11 cellular contexts compared by ENCODE assay signal in genomic region chr1:218380125-218380977, GRCh38. TPM values are rescaled to one million over a fixed set of nuclear protein-coding genes. Genes with fewer than 3 reads are reported as not detected.
DNase-seq lines count a peak whose midpoint lies in the region; ATAC-seq and TF ChIP-seq lines count a peak whose summit lies in the region.
"Had no signal": no experiment of that assay in that cellular context is flagged by ENCODE, and none has a peak within 500 bp of the region (broad histone marks: within the 10 kb centered on the region; RNA-seq: fewer than 3 reads in every experiment).

No MANE protein-coding gene starts in this region.

- H3K27ac Mint-ChIP-seq in natural killer cell, result no peak overlapping the region
- H3K27ac Mint-ChIP-seq in activated naive CD8-positive, alpha-beta T cell treated with anti-CD3 and anti-CD28 coated beads for 36 hours, result no peak overlapping the region

- H3K27me3 ChIP-seq in HCT116 (ENCODE audit: insufficient read depth, low read length) (peaks cover 10% of the 10 kb centered on the region; the same call in 1 of the 2 replicates), SJCRH30 (no peaks in the 10 kb centered on the region), foreskin keratinocyte (no peaks in the 10 kb centered on the region), skeletal muscle satellite cell (ENCODE audit: control insufficient read depth, insufficient read depth, low read length) (no peaks in the 10 kb centered on the region)

- TF ChIP-seq CTCF in HCT116 (IDR thresholded peaks at IDR 0.05 in 2 of 3, conservative IDR thresholded peaks at IDR 0.05 in 1 of 3; ENCODE audit: borderline replicate concordance in 1 of 3, insufficient read depth in 1 of 3, low read depth in 2 of 3, low read length in 2 of 3), result no peak
- no peak for TF ChIP-seq CTCF in foreskin keratinocyte (conservative IDR thresholded peaks at IDR 0.05)
- TF ChIP-seq CTCF in natural killer cell (IDR thresholded peaks at IDR 0.05), result no peak

- no peak overlapping the region for H3K4me3 Mint-ChIP-seq in natural killer cell
- H3K4me3 Mint-ChIP-seq in activated naive CD8-positive, alpha-beta T cell treated with anti-CD3 and anti-CD28 coated beads for 36 hours, result no peak overlapping the region
- H3K4me3 Mint-ChIP-seq: neural crest cell had no signal

- CTCF ChIA-PET in HCT116 (lab: Charles Lee), result no interaction called here

- peaks cover 29 to 47% of the 10 kb centered on the region in 2 experiments for H3K4me1 ChIP-seq in HCT116 (ENCODE audit: control insufficient read depth in 1 of 2, insufficient read depth in 2 of 2, low read length in 2 of 2)
- peaks cover 55% of the 10 kb centered on the region for H3K4me1 ChIP-seq in SJCRH30
- H3K4me1 ChIP-seq in foreskin keratinocyte, result peaks cover 36% of the 10 kb centered on the region
- H3K4me1 ChIP-seq in skeletal muscle satellite cell (ENCODE audit: control insufficient read depth, insufficient read depth, low read length), result peaks cover 60% of the 10 kb centered on the region

- H3K79me2 ChIP-seq in HCT116 (ENCODE audit: insufficient read depth, low read length), result no peaks in the 10 kb centered on the region

- H3K36me3 ChIP-seq in HCT116 (ENCODE audit: control insufficient read depth in 1 of 2, insufficient read depth in 2 of 2, low read length in 2 of 2), result no peaks in the 10 kb centered on the region
- 0 out of 2 replicates have a peak, but pooled peaks cover 3% of the 10 kb centered on the region for H3K36me3 ChIP-seq in SJCRH30
- no peaks in the 10 kb centered on the region for H3K36me3 ChIP-seq in skeletal muscle satellite cell (ENCODE audit: insufficient read depth, low read length)

- H3K4me2 ChIP-seq in HCT116 (ENCODE audit: low read length), result peak overlapping the region; percentile 58
- H3K4me2 ChIP-seq in skeletal muscle satellite cell (ENCODE audit: low read length), result peak overlapping the region; percentile 45

- no peak for DNase-seq in HCT116 (ENCODE audit: low read depth, low spot score)
- peak; percentile 37 to 58 for DNase-seq in SJCRH30
- DNase-seq in foreskin keratinocyte, result peak; percentile 83 to 91
- no peak for DNase-seq in effector CD8-positive, alpha-beta T cell (lab: John Stamatoyannopoulos, UW)
- no peak for DNase-seq in natural killer cell
- DNase-seq in activated naive CD8-positive, alpha-beta T cell treated with anti-CD3 and anti-CD28 coated beads for 36 hours, result no peak
- DNase-seq: NCI-H2171 had no signal

- no peak overlapping the region for H3K4me3 ChIP-seq in HCT116 (replicated peaks in 1 of 2; ENCODE audit: low read depth in 1 of 2, low read length in 2 of 2)
- H3K4me3 ChIP-seq in SJCRH30, result no peak overlapping the region
- H3K4me3 ChIP-seq in skeletal muscle satellite cell (ENCODE audit: low read length), result no peak overlapping the region
- H3K4me3 ChIP-seq: coronary artery had no signal

- no TSS peak for BruUV-seq in HCT116 (replicated peaks; lab: Mats Ljungman, UMichigan)

- H3K27me3 Mint-ChIP-seq in natural killer cell (ENCODE audit: low read depth in 2 of 2), result peaks cover 2 to 14% of the 10 kb centered on the region in 2 donors
- peaks cover 65% of the 10 kb centered on the region for H3K27me3 Mint-ChIP-seq in activated naive CD8-positive, alpha-beta T cell treated with anti-CD3 and anti-CD28 coated beads for 36 hours

- no peak overlapping the region for H3K9ac ChIP-seq in HCT116 (ENCODE audit: low read length)
- H3K9ac ChIP-seq in skeletal muscle satellite cell (ENCODE audit: low read depth, low read length), result no peak overlapping the region

- TF ChIP-seq RAD21 in HCT116 (IDR thresholded peaks at IDR 0.05; ENCODE audit: low read depth), result no peak

- H4K20me1 ChIP-seq in HCT116 (ENCODE audit: insufficient read depth), result peaks cover 2% of the 10 kb centered on the region; the same call in 1 of the 2 replicates

- H3K36me3 Mint-ChIP-seq in natural killer cell, result no peaks in the 10 kb centered on the region
- H3K36me3 Mint-ChIP-seq in activated naive CD8-positive, alpha-beta T cell treated with anti-CD3 and anti-CD28 coated beads for 36 hours, result no peaks in the 10 kb centered on the region

- no peak overlapping the region for H2AFZ ChIP-seq in HCT116 (ENCODE audit: low read depth, low read length, poor library complexity, severe bottlenecking)

- H3K9me3 ChIP-seq in HCT116 (ENCODE audit: control insufficient read depth in 1 of 2, insufficient read depth in 1 of 2, low read depth in 1 of 2, low read length in 2 of 2), result no peaks in the 10 kb centered on the region
- H3K9me3 ChIP-seq in SJCRH30 (replicated peaks), result no peaks in the 10 kb centered on the region
- no peaks in the 10 kb centered on the region for H3K9me3 ChIP-seq in skeletal muscle satellite cell (replicated peaks; ENCODE audit: low read length)

- peaks cover 8% of the 10 kb centered on the region in 2 donors for H3K4me1 Mint-ChIP-seq in natural killer cell
- peaks cover 22% of the 10 kb centered on the region for H3K4me1 Mint-ChIP-seq in activated naive CD8-positive, alpha-beta T cell treated with anti-CD3 and anti-CD28 coated beads for 36 hours

- ATAC-seq in HCT116 (peak; percentile 55), foreskin keratinocyte (peak; percentile 59), GM21737 (IDR thresholded peaks at IDR 0.05; ENCODE audit: unreplicated experiment) (no peak), natural killer cell (no peak)

- POLR2A ChIA-PET in HCT116 (lab: Charles Lee), result no interaction called here

- RAD21 ChIA-PET in HCT116 (lab: Charles Lee; ENCODE audit: low non-redundant PET in 1 of 2, low total read pairs in 2 of 2, uncharacterized antibody in 2 of 2, unreplicated experiment in 2 of 2), result no interaction called here

- no peaks in the 10 kb centered on the region for H3K9me3 Mint-ChIP-seq in natural killer cell
- H3K9me3 Mint-ChIP-seq in activated naive CD8-positive, alpha-beta T cell treated with anti-CD3 and anti-CD28 coated beads for 36 hours, result no peaks in the 10 kb centered on the region
- H3K9me3 Mint-ChIP-seq: neural crest cell had no signal

- no peaks in the 10 kb centered on the region for H3K9me2 ChIP-seq in HCT116 (ENCODE audit: insufficient read depth)

- intact Hi-C loops in HCT116 (cut with micrococcal nuclease) (no loop called here), natural killer cell (cut with micrococcal nuclease) (no loop called here)

- H3K27ac ChIP-seq in HCT116 (ENCODE audit: low read depth, low read length) (peak overlapping the region; percentile 34; the same call in 1 of the 2 replicates), SJCRH30 (peak overlapping the region; percentile 4; the same call in 1 of the 2 replicates), foreskin keratinocyte (peak overlapping the region; percentile 1)
- H3K27ac ChIP-seq: coronary artery had no signal

- TF ChIP-seq POLR2A in HCT116 (IDR thresholded peaks at IDR 0.05; ENCODE audit: borderline replicate concordance, extremely low read depth, insufficient read depth, insufficient read length), result no peak

TF ChIP-seq in HCT116, 20 proteins besides CTCF, POLR2A, EP300 and RAD21:
- TF ChIP-seq ZNF274 (IDR thresholded peaks at IDR 0.05; ENCODE audit: low read depth, low read length) (no peak), ZBTB33 (IDR thresholded peaks at IDR 0.05; ENCODE audit: extremely low read depth, insufficient replicate concordance, low read length) (no peak), CEBPB (IDR thresholded peaks at IDR 0.05; ENCODE audit: low read depth) (no peak)

RNA-seq across cellular contexts. Expression of gene TGFB2, which starts 35.2 kb away (rescaled TPM):
- total RNA-seq in HCT116 (2021; ENCODE audit: unreplicated experiment) (0.34 TPM), foreskin keratinocyte (4.8 and 6.6 TPM in 2 replicates), natural killer cell (under 1 TPM in 1 of 3 donors, not detected in 2; 0.07 TPM)
- polyA plus RNA-seq in HCT116 (2012), result 0.07 and 0.14 TPM in 2 replicates
- total RNA-seq in SJCRH30 (2014; rRNA removed; shearing (Covaris generic)), result 22.1 and 24.4 TPM in 2 replicates
- polyA plus RNA-seq in foreskin keratinocyte, result 1.2 and 2.1 TPM in 2 replicates
- 3.0 and 3.5 TPM in 2 replicates for total RNA-seq in skeletal muscle satellite cell (2012; rRNA removed)
- total RNA-seq in activated naive CD8-positive, alpha-beta T cell treated with anti-CD3 and anti-CD28 coated beads for 36 hours, result under 1 TPM in 1 of 2 experiments, not detected in 1; 0.04 TPM

Comparison
In these comparisons a context has a peak if more than half of its experiments do, and no peak if none do; other contexts are left out.
1. ATAC-seq: peak in HCT116 (single experiment) and foreskin keratinocyte (single experiment); none in GM21737 (single experiment) and natural killer cell (0 of 3).
2. DNase-seq: peak in SJCRH30 (2 of 2) and foreskin keratinocyte (2 of 2); none in HCT116 (single experiment), effector CD8-positive, alpha-beta T cell (single experiment), natural killer cell (single experiment) and activated naive CD8-positive, alpha-beta T cell treated with anti-CD3 and anti-CD28 coated beads for 36 hours (single experiment).
3. Peak in every context shown above with its lines, with median percentiles within 50 percentile points of each other: H3K27ac ChIP-seq.